1 cellular context compared by ENCODE assay signal in the genomic region with DNA sequence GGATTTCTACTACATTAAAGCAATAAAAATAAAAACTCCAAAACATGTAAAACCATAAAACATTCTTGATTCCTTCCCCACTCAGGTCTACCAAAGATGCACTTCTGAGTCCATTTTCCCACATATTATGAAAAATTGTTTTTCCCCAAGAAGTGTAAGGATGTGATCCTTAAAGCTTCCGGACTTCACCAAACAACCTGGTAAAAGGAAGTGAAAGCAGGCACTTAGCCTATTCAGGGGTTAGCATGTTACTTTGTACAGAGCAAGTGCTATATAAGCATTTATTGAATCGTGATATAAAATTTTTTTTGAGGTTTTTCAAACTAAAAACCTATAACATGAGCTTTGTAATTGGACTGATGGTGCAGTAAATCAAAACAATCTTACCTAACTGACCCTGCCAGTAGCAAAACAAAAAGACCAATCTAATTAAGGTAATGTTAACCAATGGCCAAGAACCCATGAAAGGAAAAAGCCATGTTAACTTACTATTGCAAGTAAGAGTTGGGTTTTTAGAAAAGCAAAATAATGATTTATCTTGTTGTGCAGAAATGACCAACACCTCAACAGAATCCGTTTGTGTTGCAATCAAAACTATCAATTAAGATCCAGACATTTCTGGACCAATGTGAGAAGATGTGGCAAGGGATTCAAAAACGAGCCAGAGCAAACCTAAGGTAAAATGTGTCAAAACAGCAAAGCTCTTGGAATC.
TF ChIP-seq lines count a peak whose summit lies in the region.

No MANE protein-coding gene starts in this region.

TF ChIP-seq in GM12878, 131 proteins besides CTCF, POLR2A, EP300 and RAD21:
- TF ChIP-seq DPF2 (IDR thresholded peaks at IDR 0.05): no peak
- no peak for TF ChIP-seq NR2C2 (IDR thresholded peaks at IDR 0.05; ENCODE audit: borderline replicate concordance, control insufficient read depth, insufficient read length, low read depth)
- TF ChIP-seq IKZF2 (IDR thresholded peaks at IDR 0.05): peak; percentile 64 to 66
- TF ChIP-seq EED (IDR thresholded peaks at IDR 0.05; ENCODE audit: low read depth): peak; percentile 48; the same call in 1 of the 2 replicates
- peak; percentile 91 for TF ChIP-seq SPI1 (IDR thresholded peaks at IDR 0.05; ENCODE audit: borderline replicate concordance, insufficient read depth, low read depth, low read length)
- TF ChIP-seq CBFB (IDR thresholded peaks at IDR 0.05; ENCODE audit: low read depth): no peak
- 0 out of 2 replicates have a peak, but pooled peaks have one; percentile 37 for TF ChIP-seq IRF4 (IDR thresholded peaks at IDR 0.05; ENCODE audit: low read depth, low read length)
- no peak for TF ChIP-seq PML (IDR thresholded peaks at IDR 0.05; ENCODE audit: low read length)
- no peak for TF ChIP-seq RCOR1 (conservative IDR thresholded peaks at IDR 0.05; ENCODE audit: low read depth, low read length)
- TF ChIP-seq NBN (IDR thresholded peaks at IDR 0.05): 0 out of 2 replicates have a peak, but pooled peaks have one; percentile 19
- TF ChIP-seq, protein P1, sequence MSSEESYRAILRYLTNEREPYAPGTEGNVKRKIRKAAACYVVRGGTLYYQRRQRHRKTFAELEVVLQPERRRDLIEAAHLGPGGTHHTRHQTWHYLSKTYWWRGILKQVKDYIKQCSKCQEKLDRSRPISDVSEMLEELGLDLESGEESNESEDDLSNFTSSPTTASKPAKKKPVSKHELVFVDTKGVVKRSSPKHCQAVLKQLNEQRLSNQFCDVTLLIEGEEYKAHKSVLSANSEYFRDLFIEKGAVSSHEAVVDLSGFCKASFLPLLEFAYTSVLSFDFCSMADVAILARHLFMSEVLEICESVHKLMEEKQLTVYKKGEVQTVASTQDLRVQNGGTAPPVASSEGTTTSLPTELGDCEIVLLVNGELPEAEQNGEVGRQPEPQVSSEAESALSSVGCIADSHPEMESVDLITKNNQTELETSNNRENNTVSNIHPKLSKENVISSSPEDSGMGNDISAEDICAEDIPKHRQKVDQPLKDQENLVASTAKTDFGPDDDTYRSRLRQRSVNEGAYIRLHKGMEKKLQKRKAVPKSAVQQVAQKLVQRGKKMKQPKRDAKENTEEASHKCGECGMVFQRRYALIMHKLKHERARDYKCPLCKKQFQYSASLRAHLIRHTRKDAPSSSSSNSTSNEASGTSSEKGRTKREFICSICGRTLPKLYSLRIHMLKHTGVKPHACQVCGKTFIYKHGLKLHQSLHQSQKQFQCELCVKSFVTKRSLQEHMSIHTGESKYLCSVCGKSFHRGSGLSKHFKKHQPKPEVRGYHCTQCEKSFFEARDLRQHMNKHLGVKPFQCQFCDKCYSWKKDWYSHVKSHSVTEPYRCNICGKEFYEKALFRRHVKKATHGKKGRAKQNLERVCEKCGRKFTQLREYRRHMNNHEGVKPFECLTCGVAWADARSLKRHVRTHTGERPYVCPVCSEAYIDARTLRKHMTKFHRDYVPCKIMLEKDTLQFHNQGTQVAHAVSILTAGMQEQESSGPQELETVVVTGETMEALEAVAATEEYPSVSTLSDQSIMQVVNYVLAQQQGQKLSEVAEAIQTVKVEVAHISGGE (CRISPR knock-in tag; IDR thresholded peaks at IDR 0.05): no peak
- TF ChIP-seq, protein P2, sequence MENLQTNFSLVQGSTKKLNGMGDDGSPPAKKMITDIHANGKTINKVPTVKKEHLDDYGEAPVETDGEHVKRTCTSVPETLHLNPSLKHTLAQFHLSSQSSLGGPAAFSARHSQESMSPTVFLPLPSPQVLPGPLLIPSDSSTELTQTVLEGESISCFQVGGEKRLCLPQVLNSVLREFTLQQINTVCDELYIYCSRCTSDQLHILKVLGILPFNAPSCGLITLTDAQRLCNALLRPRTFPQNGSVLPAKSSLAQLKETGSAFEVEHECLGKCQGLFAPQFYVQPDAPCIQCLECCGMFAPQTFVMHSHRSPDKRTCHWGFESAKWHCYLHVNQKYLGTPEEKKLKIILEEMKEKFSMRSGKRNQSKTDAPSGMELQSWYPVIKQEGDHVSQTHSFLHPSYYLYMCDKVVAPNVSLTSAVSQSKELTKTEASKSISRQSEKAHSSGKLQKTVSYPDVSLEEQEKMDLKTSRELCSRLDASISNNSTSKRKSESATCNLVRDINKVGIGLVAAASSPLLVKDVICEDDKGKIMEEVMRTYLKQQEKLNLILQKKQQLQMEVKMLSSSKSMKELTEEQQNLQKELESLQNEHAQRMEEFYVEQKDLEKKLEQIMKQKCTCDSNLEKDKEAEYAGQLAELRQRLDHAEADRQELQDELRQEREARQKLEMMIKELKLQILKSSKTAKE (IDR thresholded peaks at IDR 0.05; ENCODE audit: low read depth, poor library complexity, severe bottlenecking): no peak
- peak; percentile 62 for TF ChIP-seq IKZF1 (conservative IDR thresholded peaks at IDR 0.05)
- no peak for TF ChIP-seq BHLHE40 (IDR thresholded peaks at IDR 0.05; ENCODE audit: borderline replicate concordance in 1 of 2, low read depth in 2 of 2, low read length in 1 of 2)
- TF ChIP-seq NFYA (IDR thresholded peaks at IDR 0.05; ENCODE audit: borderline replicate concordance, low read depth, low read length): no peak
